In genomic region chr3:30486386-30486785, GRCh38 we compare ENCODE assay signal across 30 cellular contexts.
"Had no signal": no experiment of that assay in that cellular context is flagged by ENCODE, and none has a peak within 500 bp of the region (broad histone marks: within the 10 kb centered on the region; RNA-seq: fewer than 3 reads in every experiment).

No MANE protein-coding gene starts in this region.

- H3K4me3 ChIP-seq: MG63, PC-9 had no signal

- DNase-seq: activated CD4-positive, alpha-beta memory T cell treated with anti-CD3 and anti-CD28 coated beads, Interleukin-2, amount 10 ng/mL, durations not matched to agents 7 days and 5 days; activated CD4-positive, alpha-beta T cell treated with anti-CD3 and anti-CD28 coated beads for 1 hour; activated CD4-positive, alpha-beta T cell treated with anti-CD3 and anti-CD28 coated beads for 48 hours; activated CD4-positive, CD25-positive, alpha-beta regulatory T cell; activated CD8-positive, alpha-beta memory T cell treated with anti-CD3 and anti-CD28 coated beads for 24 hours; activated CD8-positive, alpha-beta memory T cell treated with anti-CD3 and anti-CD28 coated beads, Interleukin-2, amount 10 ng/mL, durations not matched to agents 7 days and 5 days; activated CD8-positive, alpha-beta memory T cell treated with anti-CD3 and anti-CD28 coated beads, Interleukin-2, amount 50 U/mL, for 48 hours; activated effector memory CD4-positive, alpha-beta T cell treated with Interleukin-2 at 50 U/mL for 16 hours; activated naive CD4-positive, alpha-beta T cell treated with anti-CD3 and anti-CD28 coated beads, Interleukin-2, amount 10 ng/mL, durations not matched to agents 7 days and 5 days; activated naive CD8-positive, alpha-beta T cell treated with anti-CD3 and anti-CD28 coated beads, Interleukin-2, amount 50 U/mL, for 24 hours; activated T-cell treated with anti-CD3 and anti-CD28 coated beads, Interleukin-2, amount 50 U/mL, for 48 hours; anterior cingulate cortex; Kasumi-1; KG1; MG63; NCI-H1048; NCI-H1105 treated with DMSO at 0.1 percent for 48 hours; NCI-H1436; NCI-H1694; NCI-H1930; NCI-H2081 treated with DMSO at 0.1 percent for 48 hours; NCI-H345; NCI-H524 treated with DMSO at 0.1 percent for 48 hours; PC-9; Right ventricle myocardium superior; SW 1271; T-helper 1 cell; T-helper 2 cell; T-helper 9 cell; WERI-Rb-1 had no signal

- H3K36me3 ChIP-seq: MG63, WERI-Rb-1 had no signal

- ATAC-seq: activated CD8-positive, alpha-beta memory T cell treated with anti-CD3 and anti-CD28 coated beads, Interleukin-2, amount 10 ng/mL, durations not matched to agents 7 days and 5 days; activated naive CD8-positive, alpha-beta T cell treated with anti-CD3 and anti-CD28 coated beads, Interleukin-2, amount 50 U/mL, for 24 hours had no signal

- H2AFZ ChIP-seq: PC-9 had no signal

- H3K27ac ChIP-seq: PC-9, WERI-Rb-1 had no signal

- H3K9me3 ChIP-seq: MG63 had no signal

- H3K4me2 ChIP-seq: PC-9 had no signal

- H3K27me3 ChIP-seq: MG63 had no signal
